In the genomic region with DNA sequence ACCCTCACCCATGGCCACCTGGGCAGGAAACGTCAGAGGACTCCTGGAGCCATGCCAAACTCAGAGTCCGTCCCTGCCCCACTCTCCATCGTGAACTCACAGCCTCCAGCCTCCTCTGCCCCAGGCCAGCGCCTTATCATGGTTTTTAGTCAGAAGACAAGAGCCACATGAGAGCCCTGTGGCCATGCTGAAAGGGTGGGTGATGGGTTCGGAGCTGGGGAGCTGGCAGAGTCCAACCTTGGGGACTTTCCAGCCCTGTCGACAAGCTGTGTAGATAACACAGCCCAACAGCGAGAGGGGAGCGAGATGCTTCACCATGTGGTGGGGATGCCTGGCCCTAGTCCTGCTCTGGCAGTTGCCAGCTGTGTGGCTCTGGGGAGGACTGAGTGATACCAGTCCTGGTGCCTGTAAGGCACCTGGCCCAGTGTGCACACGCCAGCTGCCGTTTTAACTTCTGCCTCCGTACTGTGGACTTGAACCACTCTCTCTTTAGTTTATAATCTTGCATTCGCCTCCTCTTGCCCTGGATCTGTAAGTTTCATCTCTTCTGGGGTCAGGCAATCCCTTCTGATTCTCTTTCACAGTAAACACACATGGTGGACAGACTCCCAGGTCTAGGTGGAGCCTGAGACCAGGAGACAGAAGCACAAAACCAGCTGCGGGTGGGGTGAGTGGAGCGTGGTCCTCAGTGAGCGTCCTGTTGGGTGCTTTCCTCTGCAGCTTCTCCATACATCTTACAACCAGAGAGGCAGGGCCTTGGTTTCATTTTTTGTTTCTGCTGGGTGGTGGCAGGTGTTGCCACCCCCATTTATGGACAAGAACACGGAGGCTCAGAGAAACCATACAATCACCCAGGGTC, we compare ENCODE assay signal across 8 cellular contexts. TPM values are rescaled to one million over a fixed set of nuclear protein-coding genes. Genes with fewer than 3 reads are reported as not detected.
DNase-seq lines count a peak whose midpoint lies in the region; ATAC-seq, FAIRE-seq and TF ChIP-seq lines count a peak whose summit lies in the region.

No MANE protein-coding gene starts in this region.

- ATAC-seq in right lobe of liver (peak in 3 of 4 donors; percentile 8 to 16 (median 15)), HepG2 (no peak), HG03045 (IDR thresholded peaks at IDR 0.05; ENCODE audit: unreplicated experiment) (peak; percentile 83)

- peaks cover 62% of the 10 kb centered on the region for H3K4me1 Mint-ChIP-seq in activated naive CD8-positive, alpha-beta T cell treated with anti-CD3 and anti-CD28 coated beads for 36 hours
- H3K4me1 Mint-ChIP-seq in type B pancreatic cell (ENCODE audit: unreplicated experiment) = peaks cover 18% of the 10 kb centered on the region

- peak overlapping the region; percentile 97 for H3K27ac Mint-ChIP-seq in activated naive CD8-positive, alpha-beta T cell treated with anti-CD3 and anti-CD28 coated beads for 36 hours
- no peak overlapping the region for H3K27ac Mint-ChIP-seq in type B pancreatic cell

- CTCF ChIA-PET in HepG2 (lab: Yijun Ruan, JAX; ENCODE audit: low intra/inter-chr PET ratio, low total read pairs) = no interaction called here

- H3K36me3 ChIP-seq in right lobe of liver (no peaks in the 10 kb centered on the region), HepG2 (replicated peaks in 1 of 2; ENCODE audit: control insufficient read depth in 1 of 2, insufficient read depth in 2 of 2, low read length in 2 of 2) (peaks cover 4 to 12% of the 10 kb centered on the region in 2 experiments; a peak in 4 of 5 replicates)

- TF ChIP-seq CTCF in right lobe of liver (IDR thresholded peaks at IDR 0.05) (no peak), HepG2 (CRISPR knock-in tag; IDR thresholded peaks at IDR 0.05) (no peak), type B pancreatic cell (conservative IDR thresholded peaks at IDR 0.05) (no peak)

- no peak for TF ChIP-seq RAD21 in HepG2 (CRISPR knock-in tag; IDR thresholded peaks at IDR 0.05)

- FAIRE-seq in HepG2 (lab: Jason Lieb, UNC) = no peak

- H3K27ac ChIP-seq in right lobe of liver (no peak overlapping the region), HepG2 (ENCODE audit: extremely low read length, insufficient read depth, low read length) (no peak overlapping the region)

- peaks cover 70% of the 10 kb centered on the region for H3K36me3 Mint-ChIP-seq in activated naive CD8-positive, alpha-beta T cell treated with anti-CD3 and anti-CD28 coated beads for 36 hours
- H3K36me3 Mint-ChIP-seq in type B pancreatic cell = peaks cover 13% of the 10 kb centered on the region

- peaks cover 15% of the 10 kb centered on the region for H3K9me3 Mint-ChIP-seq in activated naive CD8-positive, alpha-beta T cell treated with anti-CD3 and anti-CD28 coated beads for 36 hours
- H3K9me3 Mint-ChIP-seq in type B pancreatic cell = no peaks in the 10 kb centered on the region

- no peaks in the 10 kb centered on the region for H3K79me2 ChIP-seq in HepG2 (ENCODE audit: insufficient read depth, low read length)

- H3K9me3 ChIP-seq in right lobe of liver (no peaks in the 10 kb centered on the region), HepG2 (ENCODE audit: low read length) (peaks cover 8% of the 10 kb centered on the region; the same call in 1 of the 2 replicates)

- POLR2A ChIA-PET in HepG2 (lab: Yijun Ruan, JAX) = no interaction called here

- intact Hi-C loops in right lobe of liver (cut with DNase I) = no loop called here
- intact Hi-C loops in HepG2 (cut with micrococcal nuclease; ENCODE audit: unreplicated experiment) = no loop called here

- no peaks in the 10 kb centered on the region for H3K27me3 Mint-ChIP-seq in activated naive CD8-positive, alpha-beta T cell treated with anti-CD3 and anti-CD28 coated beads for 36 hours
- H3K27me3 Mint-ChIP-seq in type B pancreatic cell = no peaks in the 10 kb centered on the region

- TF ChIP-seq EP300 in HepG2 (IDR thresholded peaks at IDR 0.05; ENCODE audit: low read depth in 2 of 2, low read length in 2 of 2) (no peak), HepG2 (CRISPR knock-in tag; IDR thresholded peaks at IDR 0.05; ENCODE audit: borderline replicate concordance) (no peak)

- H3K9ac ChIP-seq in HepG2 (ENCODE audit: insufficient read depth, low read depth, low read length) = no peak overlapping the region

- in situ Hi-C loops in HepG2 (cut with HindIII; ENCODE audit: extremely low pct_ligation_motif_present, low pct_unique_long_range_greater_than_20kb) = no loop called here

- no peak overlapping the region for H3K4me2 ChIP-seq in HepG2 (ENCODE audit: low read depth, low read length)

- no peak for TF ChIP-seq POLR2A in right lobe of liver (IDR thresholded peaks at IDR 0.05)
- no peak for TF ChIP-seq POLR2A in HepG2 (IDR thresholded peaks at IDR 0.05; ENCODE audit: insufficient read depth in 1 of 2, low read depth in 2 of 2, low read length in 2 of 2)

- H4K20me1 ChIP-seq in HepG2 (ENCODE audit: insufficient read depth, low read length) = no peaks in the 10 kb centered on the region

- no peak overlapping the region for H3K4me3 ChIP-seq in right lobe of liver
- no peak overlapping the region for H3K4me3 ChIP-seq in HepG2 (replicated peaks in 1 of 3; ENCODE audit: insufficient read depth in 1 of 3, low read depth in 2 of 3, low read length in 3 of 3)

- BruUV-seq in HepG2 (replicated peaks; lab: Mats Ljungman, UMichigan) = no TSS peak

- H3K4me1 ChIP-seq in right lobe of liver = peaks cover 0 to 12% (median 3%) of the 10 kb centered on the region in 4 donors
- H3K4me1 ChIP-seq in HepG2 (ENCODE audit: insufficient read depth, low read length) = peaks cover 27% of the 10 kb centered on the region

- DNase-seq in right lobe of liver = no peak
- no peak for DNase-seq in HepG2 (ENCODE audit: low spot score)
- peak; percentile 66 for DNase-seq in activated naive CD8-positive, alpha-beta T cell treated with anti-CD3 and anti-CD28 coated beads for 36 hours
- DNase-seq in SIG-M5 (lab: John Stamatoyannopoulos, UW) = no peak
- DNase-seq in stimulated activated CD4-positive, alpha-beta T cell treated with anti-CD3 and anti-CD28 coated beads, Interleukin-12 subunit alpha, Interleukin-12 subunit beta, amount 100 ng/mL, for 4 hours = no peak
- no peak for DNase-seq in type B pancreatic cell (ENCODE audit: extremely low spot score, unreplicated experiment)
- no peak for DNase-seq in stimulated activated CD4-positive, alpha-beta T cell treated with anti-CD3 and anti-CD28 coated beads, Interleukin-2, amount 100 ng/mL, for 48 hours

- H3K27me3 ChIP-seq in right lobe of liver (no peaks in the 10 kb centered on the region), HepG2 (ENCODE audit: control insufficient read depth in 1 of 2, insufficient read depth in 2 of 2, low read length in 2 of 2) (no peaks in the 10 kb centered on the region)

- peak overlapping the region; percentile 63 for H3K4me3 Mint-ChIP-seq in activated naive CD8-positive, alpha-beta T cell treated with anti-CD3 and anti-CD28 coated beads for 36 hours
- no peak overlapping the region for H3K4me3 Mint-ChIP-seq in type B pancreatic cell

- H2AFZ ChIP-seq in HepG2 (ENCODE audit: low read length) = no peak overlapping the region

- 77% methylated on average over 9 of the region's 16 CpGs for WGBS in right lobe of liver (ENCODE audit: insufficient coverage, low coverage, low lambda C conversion rate, missing lambda C conversion rate)
- WGBS in HepG2 (ENCODE audit: low lambda C conversion rate) = 94% methylated on average over 16 of the region's 16 CpGs

TF ChIP-seq in HepG2, 621 proteins besides CTCF, POLR2A, EP300 and RAD21:
- TF ChIP-seq, protein P1, sequence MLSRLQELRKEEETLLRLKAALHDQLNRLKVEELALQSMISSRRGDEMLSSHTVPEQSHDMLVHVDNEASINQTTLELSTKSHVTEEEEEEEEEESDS (CRISPR knock-in tag; IDR thresholded peaks at IDR 0.05; ENCODE audit: borderline replicate concordance) = no peak
- no peak for TF ChIP-seq RFX3 (CRISPR knock-in tag; IDR thresholded peaks at IDR 0.05)
TF ChIP-seq in HepG2: peak in this region for 0.

RNA-seq across cellular contexts. Expression of a gene that starts 55.3 kb away (rescaled TPM):
- total RNA-seq in right lobe of liver = 10 to 100 TPM; 10.7 to 20.4 (median 18.9) TPM
- total RNA-seq in HepG2 (2016; rRNA removed; fragmentation: Illumina TruSeq; extraction: Trizol) = 2.3 and 2.9 TPM in 2 replicates
- 2.3 and 2.7 TPM in 2 replicates for total RNA-seq in HepG2 (2016; cell fraction: cytosol; rRNA removed; fragmentation: Illumina TruSeq; extraction: Trizol; ENCODE audit: low read depth)
- total RNA-seq in HepG2 (2016; cell fraction: insoluble cytoplasmic fraction; rRNA removed; fragmentation: Illumina TruSeq; extraction: Trizol) = 2.0 and 2.8 TPM in 2 replicates
- 4.4 and 4.7 TPM in 2 replicates for total RNA-seq in HepG2 (2016; cell fraction: membrane; rRNA removed; fragmentation: Illumina TruSeq; extraction: Trizol)
- total RNA-seq in HepG2 (2016; cell fraction: nucleus; rRNA removed; fragmentation: Illumina TruSeq; extraction: Trizol) = 5.1 and 7.2 TPM in 2 replicates
- polyA plus RNA-seq in HepG2 (2011; rRNA removed) = 3.5 and 3.6 TPM in 2 replicates
- 1.6 and 2.1 TPM in 2 replicates for polyA plus RNA-seq in HepG2 (2011; cell fraction: cytosol; rRNA removed)
- polyA plus RNA-seq in HepG2 (2011; cell fraction: nucleus; rRNA removed) = 7.0 TPM in 2 replicates
- 5.6 and 6.5 TPM in 2 replicates for polyA plus RNA-seq in HepG2 (2012)
- polyA plus RNA-seq in HepG2 (2016; cell fraction: cytosol; fragmentation: Illumina TruSeq; extraction: Trizol; ENCODE audit: low read depth) = 6.3 and 6.8 TPM in 2 replicates
- 7.0 and 10.5 TPM in 2 replicates for polyA plus RNA-seq in HepG2 (2016; cell fraction: insoluble cytoplasmic fraction; fragmentation: Illumina TruSeq; extraction: Trizol; ENCODE audit: low read depth)
- polyA plus RNA-seq in HepG2 (2016; cell fraction: membrane; fragmentation: Illumina TruSeq; extraction: Trizol; ENCODE audit: low read depth) = 9.8 and 10.5 TPM in 2 replicates
- polyA plus RNA-seq in HepG2 (2016; cell fraction: nucleus; fragmentation: Illumina TruSeq; extraction: Trizol; ENCODE audit: insufficient read depth, low read depth) = 11.7 and 11.9 TPM in 2 replicates
- 5.5 TPM in 1 of 2 replicates, not detected in the other for polyA minus RNA-seq in HepG2 (2011; rRNA and poly(A)+ RNA removed; ENCODE audit: low replicate concordance)
- 4.6 and 4.9 TPM in 2 replicates for polyA minus RNA-seq in HepG2 (2011; cell fraction: cytosol; rRNA and poly(A)+ RNA removed)
- 8.0 and 9.7 TPM in 2 replicates for polyA minus RNA-seq in HepG2 (2011; cell fraction: nucleus; rRNA and poly(A)+ RNA removed)
- 10 to 100 TPM; 59.2 to 59.6 TPM for total RNA-seq in activated naive CD8-positive, alpha-beta T cell treated with anti-CD3 and anti-CD28 coated beads for 36 hours
- 11.3 and 12.9 TPM in 2 replicates for total RNA-seq in type B pancreatic cell (ENCODE audit: low replicate concordance)
